8 cellular contexts compared by ENCODE assay signal in genomic region chr1:109040627-109041613, GRCh38. TPM values are rescaled to one million over a fixed set of nuclear protein-coding genes. Genes with fewer than 3 reads are reported as not detected.
DNase-seq lines count a peak whose midpoint lies in the region; ATAC-seq and TF ChIP-seq lines count a peak whose summit lies in the region.

No MANE protein-coding gene starts in this region.

- TF ChIP-seq CTCF in GM12864 (IDR thresholded peaks at IDR 0.05; ENCODE audit: low read depth, low read length, missing control alignments) (no peak), KMS-11 (conservative IDR thresholded peaks at IDR 0.05; ENCODE audit: low read depth, low read length) (no peak), esophagus muscularis mucosa (IDR thresholded peaks at IDR 0.05) (no peak)

- 2% methylated on average over 31 of the region's 47 CpGs for WGBS in esophagus muscularis mucosa

- peak; percentile 36 for ATAC-seq in GM21723 (IDR thresholded peaks at IDR 0.05; ENCODE audit: unreplicated experiment)

- H3K9me3 ChIP-seq in esophagus muscularis mucosa (no peaks in the 10 kb centered on the region), mucosa of stomach (ENCODE audit: control insufficient read depth, low read length) (no peaks in the 10 kb centered on the region)

- peaks cover 15% of the 10 kb centered on the region for H3K79me2 ChIP-seq in KMS-11 (ENCODE audit: insufficient read depth, low read depth)

- TF ChIP-seq POLR2A in esophagus muscularis mucosa (IDR thresholded peaks at IDR 0.05; ENCODE audit: low read depth) = no peak

- H4K20me1 ChIP-seq in KMS-11 (ENCODE audit: insufficient read depth) = no peaks in the 10 kb centered on the region

- peak overlapping the region; percentile 77 for H3K4me2 ChIP-seq in KMS-11

- no peak for TF ChIP-seq EP300 in esophagus muscularis mucosa (IDR thresholded peaks at IDR 0.05)

- DNase-seq in GM12864 (ENCODE audit: low read depth) (no peak), esophagus muscularis mucosa (ENCODE audit: extremely low spot score) (no peak)
- DNase-seq in activated CD4-positive, alpha-beta T cell treated with anti-CD3 and anti-CD28 coated beads, Interleukin-2, amount 50 U/mL, for 48 hours = peak; percentile 25 to 32
- DNase-seq in activated CD4-positive, CD25-positive, alpha-beta regulatory T cell treated with anti-CD3 and anti-CD28 coated beads, Interleukin-2, amount 50 U/mL, for 72 hours = no peak

- peak overlapping the region; percentile 96 for H3K4me3 ChIP-seq in GM12864 (ENCODE audit: low read depth, low read length)
- H3K4me3 ChIP-seq in KMS-11 (IDR thresholded peaks at IDR 0.05; ENCODE audit: insufficient read depth, low read depth, low read length) = no peak overlapping the region
- peak overlapping the region; percentile 85 to 99 (median 98) for H3K4me3 ChIP-seq in esophagus muscularis mucosa
- peak overlapping the region; percentile 77 for H3K4me3 ChIP-seq in mucosa of stomach (ENCODE audit: low read length)

- H3K27ac ChIP-seq in KMS-11 (peak overlapping the region; percentile 30), esophagus muscularis mucosa (replicated peaks in 1 of 4) (peak overlapping the region; percentile 86 to 91 (median 89)), temporal lobe (ENCODE audit: low read depth, low read length) (peak overlapping the region; percentile 61)

- H3K4me1 ChIP-seq in KMS-11 (ENCODE audit: low read depth, poor library complexity, severe bottlenecking) (peaks cover 18% of the 10 kb centered on the region), esophagus muscularis mucosa (peaks cover 8 to 25% (median 22%) of the 10 kb centered on the region in 4 donors), mucosa of stomach (ENCODE audit: control insufficient read depth, insufficient read depth, low read length) (no peaks in the 10 kb centered on the region)

- H3K27me3 ChIP-seq in KMS-11 (ENCODE audit: insufficient read depth, low read depth) (no peaks in the 10 kb centered on the region), esophagus muscularis mucosa (no peaks in the 10 kb centered on the region), mucosa of stomach (ENCODE audit: control insufficient read depth, insufficient read depth, low read length) (no peaks in the 10 kb centered on the region)

- H3K9ac ChIP-seq in KMS-11 = peak overlapping the region; percentile 66
- peak overlapping the region; percentile 86 for H3K9ac ChIP-seq in mucosa of stomach (ENCODE audit: low read length)

- H3K36me3 ChIP-seq in KMS-11 (ENCODE audit: insufficient read depth) = no peaks in the 10 kb centered on the region
- no peaks in the 10 kb centered on the region for H3K36me3 ChIP-seq in esophagus muscularis mucosa
- H3K36me3 ChIP-seq in mucosa of stomach (ENCODE audit: control insufficient read depth, insufficient read depth, low read length) = no peaks in the 10 kb centered on the region

- peak overlapping the region; percentile 77 for H2AFZ ChIP-seq in KMS-11 (ENCODE audit: low read depth)

- intact Hi-C loops in esophagus muscularis mucosa (cut with DNase I) = no loop called here

RNA-seq across cellular contexts. Expression of gene WDR47, which starts 1.0 kb away (rescaled TPM):
- total RNA-seq in esophagus muscularis mucosa (10 to 100 TPM; 16.1 to 27.3 (median 18.1) TPM), temporal lobe (211 TPM)

RNA-seq across cellular contexts. Expression of gene TAF13, which starts 34.9 kb away (rescaled TPM):
- 10 to 100 TPM; 41.6 to 71.0 (median 51.8) TPM for total RNA-seq in esophagus muscularis mucosa
- total RNA-seq in temporal lobe = 42.5 TPM

RNA-seq across cellular contexts. Expression of gene TMEM167B, which starts 49.6 kb away (rescaled TPM):
- total RNA-seq in esophagus muscularis mucosa (10 to 100 TPM; 24.9 to 35.3 (median 27.5) TPM), temporal lobe (35.2 TPM)

Comparison
In these comparisons a context has a peak if more than half of its experiments do, and no peak if none do; other contexts are left out.
1. DNase-seq: peak in activated CD4-positive, alpha-beta T cell treated with anti-CD3 and anti-CD28 coated beads, Interleukin-2, amount 50 U/mL, for 48 hours (2 of 2); none in GM12864 (single experiment), esophagus muscularis mucosa (single experiment) and activated CD4-positive, CD25-positive, alpha-beta regulatory T cell treated with anti-CD3 and anti-CD28 coated beads, Interleukin-2, amount 50 U/mL, for 72 hours (single experiment).
2. H3K27ac ChIP-seq: peak in every context shown above with its lines; median percentile 89 in esophagus muscularis mucosa; 61 in temporal lobe; 30 in KMS-11.